17 cellular contexts compared by ENCODE assay signal in genomic region chr1:29112705-29113406, GRCh38. TPM values are rescaled to one million over a fixed set of nuclear protein-coding genes. Genes with fewer than 3 reads are reported as not detected.
"Had no signal": no experiment of that assay in that cellular context is flagged by ENCODE, and none has a peak within 500 bp of the region (broad histone marks: within the 10 kb centered on the region; RNA-seq: fewer than 3 reads in every experiment).

No MANE protein-coding gene starts in this region.

- H3K27me3 ChIP-seq: dorsolateral prefrontal cortex, heart left ventricle, neutrophil had no signal

- H3K27me3 Mint-ChIP-seq: memory B cell; stimulated activated naive B cell treated with anti-CD40 and anti-IgM and Interleukin-4, amounts not matched to agents 10 μg/mL and 1 μg/mL and 100 μg/mL, for 72 hours had no signal

- H3K9me3 ChIP-seq: heart left ventricle, left ventricle myocardium inferior, lower lobe of right lung, neutrophil, psoas muscle had no signal

- H3K27ac Mint-ChIP-seq: memory B cell; stimulated activated naive B cell treated with anti-CD40 and anti-IgM and Interleukin-4, amounts not matched to agents 10 μg/mL and 1 μg/mL and 100 μg/mL, for 72 hours had no signal

- ATAC-seq: esophagus mucosa; heart left ventricle; psoas muscle; sciatic nerve; stimulated activated naive B cell treated with anti-CD40 and anti-IgM and Interleukin-4, amounts not matched to agents 10 μg/mL and 1 μg/mL and 100 μg/mL, for 72 hours had no signal

- H3K4me3 Mint-ChIP-seq: immature natural killer cell; memory B cell; stimulated activated naive B cell treated with anti-CD40 and anti-IgM and Interleukin-4, amounts not matched to agents 10 μg/mL and 1 μg/mL and 100 μg/mL, for 72 hours had no signal

- H3K27ac ChIP-seq: dorsolateral prefrontal cortex, heart left ventricle, left ventricle myocardium inferior, lower lobe of right lung, neutrophil, psoas muscle had no signal

- H3K4me3 ChIP-seq: dorsolateral prefrontal cortex, heart left ventricle, left ventricle myocardium inferior, lower lobe of right lung, psoas muscle had no signal

- H3K4me1 Mint-ChIP-seq: memory B cell; stimulated activated naive B cell treated with anti-CD40 and anti-IgM and Interleukin-4, amounts not matched to agents 10 μg/mL and 1 μg/mL and 100 μg/mL, for 72 hours had no signal

- H3K9me3 Mint-ChIP-seq: immature natural killer cell; memory B cell; stimulated activated naive B cell treated with anti-CD40 and anti-IgM and Interleukin-4, amounts not matched to agents 10 μg/mL and 1 μg/mL and 100 μg/mL, for 72 hours had no signal

- DNase-seq: cortex of kidney; effector CD8-positive, alpha-beta T cell; heart left ventricle; immature natural killer cell; left ventricle myocardium inferior; lower lobe of right lung; midbrain; psoas muscle; stimulated activated CD4-positive, alpha-beta T cell treated with anti-CD3 and anti-CD28 coated beads, Interleukin-2, amount 100 ng/mL, for 24 hours; stimulated activated CD4-positive, alpha-beta T cell treated with anti-CD3 and anti-CD28 coated beads, Interleukin-4, amount 100 ng/mL, for 4 hours; stimulated activated naive B cell treated with anti-CD40 and anti-IgM and Interleukin-4, amounts not matched to agents 10 μg/mL and 1 μg/mL and 100 μg/mL, for 72 hours; trophoblast cell had no signal

- H3K4me1 ChIP-seq: heart left ventricle, left ventricle myocardium inferior, lower lobe of right lung, psoas muscle had no signal

RNA-seq across cellular contexts. Expression of gene TMEM200B, which starts 10.8 kb away (rescaled TPM):
- polyA plus RNA-seq: immature natural killer cell had no signal
